Comparison of ENCODE assay signal across 8 cellular contexts in genomic region chr20:51457281-51457932, GRCh38.
A peak's percentile ranks its signal among the peaks of the same experiment; 100 is the strongest.
DNase-seq lines count a peak whose midpoint lies in the region; ATAC-seq lines count a peak whose summit lies in the region.

No MANE protein-coding gene starts in this region.

- ATAC-seq in GM21447 (IDR thresholded peaks at IDR 0.05; ENCODE audit: unreplicated experiment) = no peak

- peak; percentile 92 for DNase-seq in Daoy (ENCODE audit: low read depth)
- peak; percentile 98 for DNase-seq in RPMI7951 (ENCODE audit: low read depth)
- peak; percentile 68 for DNase-seq in fibroblast of gingiva (ENCODE audit: low read depth)
- peak; percentile 83 for DNase-seq in renal cortical epithelial cell (ENCODE audit: low read depth)
- no peak for DNase-seq in NCI-H2081 (lab: John Stamatoyannopoulos, UW)
- no peak for DNase-seq in NCI-H2029 (lab: John Stamatoyannopoulos, UW)
- DNase-seq in activated T-cell treated with anti-CD3 and anti-CD28 coated beads, Interleukin-2, amount 50 U/mL, for 1 hour = no peak

Comparison
In these comparisons a context has a peak if more than half of its experiments do, and no peak if none do; other contexts are left out.
1. DNase-seq: peak in Daoy (single experiment), RPMI7951 (single experiment), fibroblast of gingiva (single experiment) and renal cortical epithelial cell (single experiment); none in NCI-H2081 (0 of 2), NCI-H2029 (single experiment) and activated T-cell treated with anti-CD3 and anti-CD28 coated beads, Interleukin-2, amount 50 U/mL, for 1 hour (single experiment).